In the genomic region with DNA sequence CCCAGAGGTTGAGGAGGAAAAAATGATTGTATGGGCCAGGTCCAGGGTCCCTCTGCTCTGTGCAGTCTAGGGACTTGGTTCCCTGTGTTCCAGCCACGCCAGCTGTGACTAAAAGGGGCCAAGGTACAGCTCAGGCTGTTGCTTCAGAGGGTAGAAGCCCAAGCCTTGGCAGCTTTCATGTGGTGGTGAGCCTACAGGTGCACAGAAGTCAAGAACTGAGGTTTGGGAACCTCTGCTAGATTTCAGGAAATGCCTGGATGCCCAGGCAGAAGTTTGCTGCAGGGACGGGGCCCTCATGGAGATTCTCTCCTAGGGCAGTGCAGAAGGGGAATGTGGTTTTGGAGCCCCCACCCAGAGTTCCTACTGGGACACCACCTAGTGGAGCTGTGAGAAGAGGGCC, we compare ENCODE assay signal across 18 cellular contexts. TPM values are rescaled to one million over a fixed set of nuclear protein-coding genes. Genes with fewer than 3 reads are reported as not detected.
DNase-seq lines count a peak whose midpoint lies in the region; ATAC-seq, FAIRE-seq and TF ChIP-seq lines count a peak whose summit lies in the region.
"Had no signal": no experiment of that assay in that cellular context is flagged by ENCODE, and none has a peak within 500 bp of the region (broad histone marks: within the 10 kb centered on the region; RNA-seq: fewer than 3 reads in every experiment).

No MANE protein-coding gene starts in this region.

- H3K4me1 ChIP-seq in A549 (no peaks in the 10 kb centered on the region), BLaER1 (peaks cover 2% of the 10 kb centered on the region; the same call in 1 of the 2 replicates), OCI-LY7 (ENCODE audit: insufficient read depth, low read length, poor library complexity, severe bottlenecking) (peaks cover 7% of the 10 kb centered on the region)
- H3K4me1 ChIP-seq: HAP-1 had no signal

- TF ChIP-seq RAD21 in A549 (conservative IDR thresholded peaks at IDR 0.05 in 1 of 2, IDR thresholded peaks at IDR 0.05 in 1 of 2): no peak

- no peaks in the 10 kb centered on the region for H3K79me2 ChIP-seq in OCI-LY7 (ENCODE audit: insufficient read depth, low read depth, low read length)

- H3K36me3 Mint-ChIP-seq in osteocyte (ENCODE audit: unreplicated experiment): peaks cover 3% of the 10 kb centered on the region

- no peak overlapping the region for H3K4me3 Mint-ChIP-seq in osteocyte (ENCODE audit: unreplicated experiment)
- H3K4me3 Mint-ChIP-seq: CD14-positive monocyte; CD8-positive, alpha-beta T cell had no signal

- peaks cover 10% of the 10 kb centered on the region for H3K9me3 Mint-ChIP-seq in osteocyte (ENCODE audit: unreplicated experiment)

- BruUV-seq in OCI-LY7 (replicated peaks; lab: Mats Ljungman, UMichigan): no TSS peak

- H3K9me2 ChIP-seq in OCI-LY7 (ENCODE audit: insufficient read depth, low read length): no peaks in the 10 kb centered on the region

- peaks cover 7% of the 10 kb centered on the region; the same call in 1 of the 3 replicates for H3K9me3 ChIP-seq in A549
- H3K9me3 ChIP-seq in BLaER1: peaks cover 49% of the 10 kb centered on the region
- H3K9me3 ChIP-seq in OCI-LY7 (ENCODE audit: low read length): no peaks in the 10 kb centered on the region

- ATAC-seq in A549: no peak
- ATAC-seq: CD8-positive, alpha-beta T cell had no signal

- H3K27me3 ChIP-seq in BLaER1: no peaks in the 10 kb centered on the region

- H3K27ac ChIP-seq in A549 (no peak overlapping the region), BLaER1 (no peak overlapping the region), OCI-LY7 (ENCODE audit: low read depth, low read length, poor library complexity, severe bottlenecking) (no peak overlapping the region), substantia nigra (ENCODE audit: low read depth, low read length, poor library complexity, severe bottlenecking) (no peak overlapping the region)
- H3K27ac ChIP-seq: GM23248 had no signal

- no peak for TF ChIP-seq CTCF in A549 (IDR thresholded peaks at IDR 0.05)
- TF ChIP-seq CTCF in OCI-LY7 (conservative IDR thresholded peaks at IDR 0.05; ENCODE audit: low read length): no peak
- TF ChIP-seq CTCF in osteocyte (IDR thresholded peaks at IDR 0.05): no peak

- DNase-seq in A549 (ENCODE audit: low read depth in 1 of 2, low spot score in 1 of 2) (no peak), OCI-LY7 (ENCODE audit: low spot score) (peak; percentile 28), osteocyte (ENCODE audit: extremely low spot score, unreplicated experiment) (peak; percentile 53), SK-N-DZ (ENCODE audit: low spot score) (no peak), LoVo (ENCODE audit: low spot score) (no peak), substantia nigra (lab: John Stamatoyannopoulos, UW) (no peak)
- DNase-seq: AML-193; Calu3; CD8-positive, alpha-beta T cell; DMS79 treated with DMSO at 0.1 percent for 48 hours; EL; GM23248 had no signal

- no peak overlapping the region for H3K9ac ChIP-seq in BLaER1
- H3K9ac ChIP-seq: GM23248 had no signal

- no peak for FAIRE-seq in A549 (lab: Jason Lieb, UNC)
- FAIRE-seq: A204.1, GM12891, GM19239 had no signal

- no peak for TF ChIP-seq POLR2A in A549 (IDR thresholded peaks at IDR 0.05; ENCODE audit: low read length)

- POLR2A ChIA-PET in A549 (lab: Yijun Ruan, JAX): no interaction called here
- POLR2A ChIA-PET in OCI-LY7 (lab: Charles Lee): no interaction called here

- H3K4me2 ChIP-seq in A549: no peak overlapping the region
- H3K4me2 ChIP-seq in BLaER1: no peak overlapping the region
- H3K4me2 ChIP-seq in OCI-LY7 (ENCODE audit: low read length): no peak overlapping the region

- H3K36me3 ChIP-seq in BLaER1: peaks cover 8% of the 10 kb centered on the region; the same call in 1 of the 2 replicates
- H3K36me3 ChIP-seq in OCI-LY7 (ENCODE audit: insufficient read depth, low read length): no peaks in the 10 kb centered on the region
- H3K36me3 ChIP-seq: HAP-1 had no signal

- H3K4me3 ChIP-seq in A549: no peak overlapping the region
- H3K4me3 ChIP-seq in BLaER1: peak overlapping the region; percentile 39; the same call in 1 of the 2 replicates
- no peak overlapping the region for H3K4me3 ChIP-seq in OCI-LY7 (ENCODE audit: low read depth, low read length, poor library complexity, severe bottlenecking)
- H3K4me3 ChIP-seq: GM23248, HAP-1 had no signal

- no peak overlapping the region for H3K27ac Mint-ChIP-seq in osteocyte (ENCODE audit: unreplicated experiment)
- H3K27ac Mint-ChIP-seq: CD14-positive monocyte; CD8-positive, alpha-beta T cell had no signal

- H3K4me1 Mint-ChIP-seq in osteocyte (ENCODE audit: unreplicated experiment): peaks cover 19% of the 10 kb centered on the region

- 40% methylated on average over 1 of the region's 2 CpGs for WGBS in A549 (ENCODE audit: missing lambda C conversion rate)

- no peak overlapping the region for H2AFZ ChIP-seq in OCI-LY7 (ENCODE audit: low read length)
- H2AFZ ChIP-seq: GM23248 had no signal

- CTCF ChIA-PET in A549 (lab: Yijun Ruan, JAX): interaction anchor here (0.7 kb wide), 1 partner anchor 160 kb away, joined by 3 read pairs; no protein-coding TSS in a partner anchor
- CTCF ChIA-PET in OCI-LY7 (lab: Charles Lee; ENCODE audit: unreplicated experiment): no interaction called here

- TF ChIP-seq EP300 in A549 (IDR thresholded peaks at IDR 0.05): no peak

- H4K20me1 ChIP-seq in BLaER1 (no peaks in the 10 kb centered on the region), OCI-LY7 (ENCODE audit: insufficient read depth, low read length) (no peaks in the 10 kb centered on the region)

- intact Hi-C loops in OCI-LY7 (cut with micrococcal nuclease; ENCODE audit: unreplicated experiment): no loop called here

- peaks cover 2% of the 10 kb centered on the region for H3K27me3 Mint-ChIP-seq in osteocyte (ENCODE audit: unreplicated experiment)

TF ChIP-seq in A549, 52 proteins besides CTCF, POLR2A, EP300 and RAD21:
- peak; percentile 42 for TF ChIP-seq ZFP36 (IDR thresholded peaks at IDR 0.05; ENCODE audit: borderline replicate concordance, partially characterized antibody)
- TF ChIP-seq, protein P1, sequence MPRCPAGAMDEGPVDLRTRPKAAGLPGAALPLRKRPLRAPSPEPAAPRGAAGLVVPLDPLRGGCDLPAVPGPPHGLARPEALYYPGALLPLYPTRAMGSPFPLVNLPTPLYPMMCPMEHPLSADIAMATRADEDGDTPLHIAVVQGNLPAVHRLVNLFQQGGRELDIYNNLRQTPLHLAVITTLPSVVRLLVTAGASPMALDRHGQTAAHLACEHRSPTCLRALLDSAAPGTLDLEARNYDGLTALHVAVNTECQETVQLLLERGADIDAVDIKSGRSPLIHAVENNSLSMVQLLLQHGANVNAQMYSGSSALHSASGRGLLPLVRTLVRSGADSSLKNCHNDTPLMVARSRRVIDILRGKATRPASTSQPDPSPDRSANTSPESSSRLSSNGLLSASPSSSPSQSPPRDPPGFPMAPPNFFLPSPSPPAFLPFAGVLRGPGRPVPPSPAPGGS (IDR thresholded peaks at IDR 0.05): no peak

RNA-seq across cellular contexts. Expression of a gene that starts 10.6 kb away (rescaled TPM):
- polyA plus RNA-seq in A549 (2011; rRNA removed) (28.6 and 33.1 TPM in 2 replicates), A549 (2017; fragmentation: RNase III; extraction: RNeasy Plus Mini Kit Qiagen cat#74134 plus additional on column Dnase treatment) (8.5 to 9.0 TPM (median 8.6 TPM) in 3 replicates)
- polyA plus RNA-seq in A549 (2012; cell fraction: cytosol; rRNA removed): 7.0 and 7.3 TPM in 2 replicates
- 8.4 and 9.6 TPM in 2 replicates for polyA plus RNA-seq in A549 (2012; cell fraction: nucleus; rRNA removed)
- 31.0 and 39.2 TPM in 2 replicates for polyA minus RNA-seq in A549 (2011; rRNA and poly(A)+ RNA removed)
- 13.5 and 16.4 TPM in 2 replicates for total RNA-seq in OCI-LY7 (2014; rRNA removed; shearing (Covaris generic))
- total RNA-seq in OCI-LY7 (2022) (25.2 and 28.9 TPM in 2 replicates), osteocyte (13.8 and 18.6 TPM in 2 replicates)
- polyA plus RNA-seq in SK-N-DZ (2014; cell fraction: cytosol; rRNA removed): not detected in 2 replicates
- not detected in 2 replicates for polyA plus RNA-seq in SK-N-DZ (2014; cell fraction: nucleus; rRNA removed)

Comparison
In these comparisons a context has a peak if more than half of its experiments do, and no peak if none do; other contexts are left out.
1. DNase-seq: peak in OCI-LY7 (single experiment) and osteocyte (single experiment); none in A549 (0 of 2), SK-N-DZ (single experiment), LoVo (single experiment) and substantia nigra (0 of 49).